14 cellular contexts compared by ENCODE assay signal in genomic region chr15:78757636-78757905, GRCh38. TPM values are rescaled to one million over a fixed set of nuclear protein-coding genes. Genes with fewer than 3 reads are reported as not detected.
A peak's percentile ranks its signal among the peaks of the same experiment; 100 is the strongest.
DNase-seq lines count a peak whose midpoint lies in the region; ATAC-seq and TF ChIP-seq lines count a peak whose summit lies in the region.
"Had no signal": no experiment of that assay in that cellular context is flagged by ENCODE, and none has a peak within 500 bp of the region (broad histone marks: within the 10 kb centered on the region; RNA-seq: fewer than 3 reads in every experiment).

No MANE protein-coding gene starts in this region.

- H3K36me3 Mint-ChIP-seq in activated naive CD8-positive, alpha-beta T cell: no peaks in the 10 kb centered on the region
- no peaks in the 10 kb centered on the region for H3K36me3 Mint-ChIP-seq in nephron (ENCODE audit: low read depth)
- no peaks in the 10 kb centered on the region for H3K36me3 Mint-ChIP-seq in activated CD4-positive, alpha-beta memory T cell treated with anti-CD3 and anti-CD28 coated beads, Interleukin-2, amount 10 ng/mL, durations not matched to agents 7 days and 5 days (ENCODE audit: low read depth)
- H3K36me3 Mint-ChIP-seq: natural killer cell, type B pancreatic cell had no signal

- no peak for TF ChIP-seq POLR2A in vagina (IDR thresholded peaks at IDR 0.05)

- H3K4me3 ChIP-seq in left ventricle myocardium inferior (no peak overlapping the region), vagina (no peak overlapping the region)
- H3K4me3 ChIP-seq: MG63 had no signal

- intact Hi-C loops in left ventricle myocardium inferior (cut with micrococcal nuclease) (no loop called here), left cardiac atrium (cut with DNase I) (loop anchor here in 1 of 2 donors (10.0 kb wide), 1 partner anchor 117 kb away; the partner anchor contains the start of gene MORF4L1), vagina (cut with DNase I) (no loop called here)

- peak overlapping the region; percentile 90 for H3K27ac Mint-ChIP-seq in activated naive CD8-positive, alpha-beta T cell
- peak overlapping the region in 2 of 3 experiments; percentile 28 to 54 for H3K27ac Mint-ChIP-seq in nephron
- no peak overlapping the region for H3K27ac Mint-ChIP-seq in activated CD4-positive, alpha-beta memory T cell treated with anti-CD3 and anti-CD28 coated beads, Interleukin-2, amount 10 ng/mL, durations not matched to agents 7 days and 5 days
- H3K27ac Mint-ChIP-seq: type B pancreatic cell had no signal

- H3K27me3 ChIP-seq in left ventricle myocardium inferior (ENCODE audit: low read depth) (no peaks in the 10 kb centered on the region), vagina (no peaks in the 10 kb centered on the region)
- H3K27me3 ChIP-seq: MG63 had no signal

- no peaks in the 10 kb centered on the region for H3K9me3 Mint-ChIP-seq in activated naive CD8-positive, alpha-beta T cell (ENCODE audit: low read depth)
- no peaks in the 10 kb centered on the region for H3K9me3 Mint-ChIP-seq in nephron
- H3K9me3 Mint-ChIP-seq in activated CD4-positive, alpha-beta memory T cell treated with anti-CD3 and anti-CD28 coated beads, Interleukin-2, amount 10 ng/mL, durations not matched to agents 7 days and 5 days: no peaks in the 10 kb centered on the region
- H3K9me3 Mint-ChIP-seq: natural killer cell, type B pancreatic cell had no signal

- ATAC-seq in left cardiac atrium: no peak
- ATAC-seq in GM21381 (IDR thresholded peaks at IDR 0.05; ENCODE audit: unreplicated experiment): no peak
- ATAC-seq: left lobe of liver had no signal

- no peak overlapping the region for H3K4me3 Mint-ChIP-seq in activated naive CD8-positive, alpha-beta T cell
- H3K4me3 Mint-ChIP-seq in nephron: no peak overlapping the region
- H3K4me3 Mint-ChIP-seq in activated CD4-positive, alpha-beta memory T cell treated with anti-CD3 and anti-CD28 coated beads, Interleukin-2, amount 10 ng/mL, durations not matched to agents 7 days and 5 days: no peak overlapping the region
- H3K4me3 Mint-ChIP-seq: natural killer cell, type B pancreatic cell had no signal

- no peaks in the 10 kb centered on the region for H3K27me3 Mint-ChIP-seq in activated naive CD8-positive, alpha-beta T cell
- no peaks in the 10 kb centered on the region for H3K27me3 Mint-ChIP-seq in nephron (ENCODE audit: low read depth)
- H3K27me3 Mint-ChIP-seq in activated CD4-positive, alpha-beta memory T cell treated with anti-CD3 and anti-CD28 coated beads, Interleukin-2, amount 10 ng/mL, durations not matched to agents 7 days and 5 days: no peaks in the 10 kb centered on the region
- H3K27me3 Mint-ChIP-seq: type B pancreatic cell had no signal

- H3K4me1 Mint-ChIP-seq in activated naive CD8-positive, alpha-beta T cell (ENCODE audit: low read depth): peaks cover 26% of the 10 kb centered on the region
- peaks cover 40% of the 10 kb centered on the region for H3K4me1 Mint-ChIP-seq in nephron
- H3K4me1 Mint-ChIP-seq in activated CD4-positive, alpha-beta memory T cell treated with anti-CD3 and anti-CD28 coated beads, Interleukin-2, amount 10 ng/mL, durations not matched to agents 7 days and 5 days: peaks cover 26% of the 10 kb centered on the region

- DNase-seq in left ventricle myocardium inferior (no peak), left cardiac atrium (no peak), vagina (ENCODE audit: extremely low spot score in 2 of 2) (no peak), NCI-H2081 (lab: John Stamatoyannopoulos, UW) (no peak)
- no peak for DNase-seq in activated CD4-positive, alpha-beta memory T cell treated with anti-CD3 and anti-CD28 coated beads, Interleukin-2, amount 10 ng/mL, durations not matched to agents 7 days and 5 days
- DNase-seq: DMS79 treated with DMSO at 0.1 percent for 48 hours, natural killer cell, NCI-H2107 had no signal

- H3K9me3 ChIP-seq in left ventricle myocardium inferior (replicated peaks): no peaks in the 10 kb centered on the region
- H3K9me3 ChIP-seq in vagina: no peaks in the 10 kb centered on the region
- H3K9me3 ChIP-seq: MG63 had no signal

- POLR2A ChIA-PET in activated CD4-positive, alpha-beta memory T cell treated with anti-CD3 and anti-CD28 coated beads, Interleukin-2, amount 10 ng/mL, durations not matched to agents 7 days and 5 days (lab: Charles Lee): interaction anchor here (1.3 kb wide), 1 partner anchor 116 kb away, joined by 3 read pairs; no protein-coding TSS in a partner anchor

- H3K36me3 ChIP-seq in left ventricle myocardium inferior (no peaks in the 10 kb centered on the region), vagina (no peaks in the 10 kb centered on the region)
- H3K36me3 ChIP-seq: MG63 had no signal

- TF ChIP-seq CTCF in left ventricle myocardium inferior (IDR thresholded peaks at IDR 0.05; ENCODE audit: borderline replicate concordance) (no peak), nephron (IDR thresholded peaks at IDR 0.05; ENCODE audit: unreplicated experiment in 3 of 3) (no peak), vagina (IDR thresholded peaks at IDR 0.05) (no peak)

- CTCF ChIA-PET in activated CD4-positive, alpha-beta memory T cell treated with anti-CD3 and anti-CD28 coated beads, Interleukin-2, amount 10 ng/mL, durations not matched to agents 7 days and 5 days (lab: Charles Lee): no interaction called here

- H3K4me1 ChIP-seq in left ventricle myocardium inferior (peaks cover 82% of the 10 kb centered on the region), vagina (peaks cover 43% of the 10 kb centered on the region)

- H3K27ac ChIP-seq in left ventricle myocardium inferior (replicated peaks) (peak overlapping the region; percentile 80), vagina (peak overlapping the region; percentile 42)

RNA-seq across cellular contexts. Expression of gene ADAMTS7, which starts 53.7 kb away (rescaled TPM):
- total RNA-seq in left ventricle myocardium inferior (24.2 TPM), left cardiac atrium (10 to 100 TPM; 35.8 to 45.9 TPM), vagina (2.5 TPM)
- under 1 TPM; 0.35 to 0.43 TPM for total RNA-seq in activated CD4-positive, alpha-beta memory T cell treated with anti-CD3 and anti-CD28 coated beads, Interleukin-2, amount 10 ng/mL, durations not matched to agents 7 days and 5 days
